8 cellular contexts compared by ENCODE assay signal in genomic region chr6:30489081-30490030, GRCh38. TPM values are rescaled to one million over a fixed set of nuclear protein-coding genes. Genes with fewer than 3 reads are reported as not detected.
DNase-seq lines count a peak whose midpoint lies in the region; ATAC-seq and TF ChIP-seq lines count a peak whose summit lies in the region.

Gene HLA-E (plus strand): TSS chr6:30489509. CDS start chr6:30489532, 23 bp downstream.

- no peaks in the 10 kb centered on the region for H3K9me3 Mint-ChIP-seq in T-cell

- H3K4me1 ChIP-seq in adrenal gland (replicated peaks in 1 of 2), result peaks cover 0 to 8% of the 10 kb centered on the region in 2 donors
- H3K4me1 ChIP-seq in heart right ventricle, result peaks cover 0 to 52% (median 24%) of the 10 kb centered on the region in 9 donors
- H3K4me1 ChIP-seq in upper lobe of left lung, result peaks cover 33 to 41% (median 39%) of the 10 kb centered on the region in 4 donors

- TF ChIP-seq CTCF in GM10248 (IDR thresholded peaks at IDR 0.05; ENCODE audit: control extremely low read depth, extremely low read depth, low read depth, missing control alignments) (no peak), adrenal gland (IDR thresholded peaks at IDR 0.05) (peak in 1 of 6 experiments; percentile 4), heart right ventricle (IDR thresholded peaks at IDR 0.05) (no peak), upper lobe of left lung (IDR thresholded peaks at IDR 0.05) (peak in 1 of 6 experiments; percentile 8)

- H3K36me3 Mint-ChIP-seq in T-cell, result peaks cover 43% of the 10 kb centered on the region

- H3K9me3 ChIP-seq in adrenal gland (replicated peaks in 1 of 3) (no peaks in the 10 kb centered on the region), heart right ventricle (no peaks in the 10 kb centered on the region), upper lobe of left lung (no peaks in the 10 kb centered on the region)

- POLR2A ChIA-PET in GM10248 (lab: Yijun Ruan, JAX), result interaction anchor here (0.8 to 2.4 kb wide), 3 partner anchors 27 to 152 kb away, joined by 3 to 9 read pairs (median 5); no protein-coding TSS in a partner anchor
- POLR2A ChIA-PET in T-cell (lab: Charles Lee), result interaction anchor here (0.6 to 1.3 kb wide), 3 partner anchors 27 to 1483 kb away, joined by 3 to 4 read pairs (median 3); partner anchors contain the start of gene DXO (in 1 of the 2)

- peaks cover 40 to 59% (median 56%) of the 10 kb centered on the region in 3 donors for H3K4me1 Mint-ChIP-seq in T-cell

- TF ChIP-seq POLR2A in adrenal gland (IDR thresholded peaks at IDR 0.05) (peak; percentile 98 to 99), upper lobe of left lung (IDR thresholded peaks at IDR 0.05) (peak; percentile 96 to 100 (median 98))

- H3K27ac ChIP-seq in adrenal gland (peak within 1 kb of the TSS; percentile 89 to 99 (median 98)), heart right ventricle (peak within 1 kb of the TSS; percentile 93 to 100 (median 98)), upper lobe of left lung (peak within 1 kb of the TSS; percentile 98 to 100 (median 98))

- H3K27ac Mint-ChIP-seq in T-cell, result peak within 1 kb of the TSS; percentile 98 to 99

- H3K36me3 ChIP-seq in adrenal gland (replicated peaks in 1 of 2), result peaks cover 0 to 39% of the 10 kb centered on the region in 2 donors
- peaks cover 0 to 44% (median 32%) of the 10 kb centered on the region in 9 donors for H3K36me3 ChIP-seq in heart right ventricle
- H3K36me3 ChIP-seq in upper lobe of left lung, result peaks cover 28 to 43% (median 38%) of the 10 kb centered on the region in 4 donors

- ATAC-seq in HG02588 (IDR thresholded peaks at IDR 0.05; ENCODE audit: unreplicated experiment) (peak; percentile 74), T-cell (replicated peaks in 1 of 4) (peak; percentile 78 to 84 (median 84)), heart right ventricle (peak; percentile 93 to 97 (median 96)), upper lobe of left lung (ENCODE audit: low FRiP score in 2 of 2) (peak; percentile 95 to 97)

- H3K4me3 ChIP-seq in adrenal gland, result peak within 1 kb of the TSS; percentile 23 to 93 (median 80)
- H3K4me3 ChIP-seq in heart right ventricle, result peak within 1 kb of the TSS; percentile 69 to 97 (median 88)
- H3K4me3 ChIP-seq in upper lobe of left lung, result peak within 1 kb of the TSS; percentile 73 to 90 (median 82)

- H3K27me3 ChIP-seq in adrenal gland (no peaks in the 10 kb centered on the region), heart right ventricle (peaks cover 0 to 11% (median 0%) of the 10 kb centered on the region in 7 donors), upper lobe of left lung (no peaks in the 10 kb centered on the region)

- peak in 3 of 4 donors; percentile 75 to 98 (median 79) for TF ChIP-seq EP300 in upper lobe of left lung (IDR thresholded peaks at IDR 0.05)

- DNase-seq in GM10248 (ENCODE audit: extremely low spot score) (peak; percentile 93), NCI-H1092 treated with DMSO at 0.1 percent for 48 hours (lab: John Stamatoyannopoulos, UW) (peak; percentile 6), T-cell (peak; percentile 69 to 95 (median 90)), adrenal gland (peak; percentile 92 to 99 (median 98)), heart right ventricle (peak; percentile 79 to 97), posterior cingulate gyrus (peak; percentile 59 to 96 (median 78)), upper lobe of left lung (peak; percentile 92 to 96)

- WGBS in adrenal gland, 4 donors, result 5 to 8% (median 6%) methylated on average over 35 to 69 of the region's 69 CpGs
- 5 to 6% methylated on average over 69 of the region's 69 CpGs for WGBS in heart right ventricle, 2 donors
- 7 to 15% methylated on average over 27 to 58 of the region's 69 CpGs for WGBS in upper lobe of left lung, 2 donors

- H3K4me3 Mint-ChIP-seq in T-cell, result peak within 1 kb of the TSS; percentile 98 to 99 (median 99)

- intact Hi-C loops in adrenal gland (cut with DNase I), result loop anchor here in 1 of 2 donors (5.0 kb wide), 1 partner anchor 108 kb away; no protein-coding TSS in a partner anchor
- intact Hi-C loops in heart right ventricle (cut with DNase I), result loop anchor here in 7 of 10 donors (1.0 to 10.0 kb wide), 7 partner anchors 27 to 235 kb away; partner anchors contain the start of genes DHX16 (in 4 of the 7) and TUBB (in 1 of the 7)
- intact Hi-C loops in posterior cingulate gyrus (cut with DNase I), result no loop called here

- H3K27me3 Mint-ChIP-seq in T-cell, result no peaks in the 10 kb centered on the region

- CTCF ChIA-PET in GM10248 (lab: Yijun Ruan, JAX), result interaction anchor here (1.3 to 5.9 kb wide), 3 partner anchors 36 to 56 kb away, joined by 4 to 43 read pairs (median 6); no protein-coding TSS in a partner anchor
- CTCF ChIA-PET in T-cell (lab: Charles Lee), result no interaction called here

RNA-seq across cellular contexts. Expression of gene HLA-E, which starts in this region (rescaled TPM):
- 1,000 to 10,000 TPM; 1,114 to 1,417 (median 1,253) TPM for total RNA-seq in T-cell
- total RNA-seq in adrenal gland, result 100 to 1,000 TPM; 289 to 667 (median 377) TPM
- polyA plus RNA-seq in adrenal gland, result 100 to 1,000 TPM; 126 to 285 (median 261) TPM
- total RNA-seq in heart right ventricle, result 100 to 1,000 TPM; 121 to 482 (median 155) TPM
- polyA plus RNA-seq in heart right ventricle, result 100 to 1,000 TPM; 232 to 263 TPM
- total RNA-seq in upper lobe of left lung, result 1,000 to 10,000 TPM in 2 of 6 donors, 100 to 1,000 TPM in 4; 553 to 1,296 (median 975) TPM

Comparison
In these comparisons a context has a peak if more than half of its experiments do, and no peak if none do; other contexts are left out.
1. Peak in every context shown above with its lines: DNase-seq, ATAC-seq, H3K4me3 ChIP-seq and H3K27ac ChIP-seq.
2. DNase-seq: peak in every context shown above with its lines; median percentile 98 in adrenal gland; 94 in upper lobe of left lung; 93 in GM10248; 90 in T-cell; 88 in heart right ventricle; 78 in posterior cingulate gyrus; 6 in NCI-H1092 treated with DMSO at 0.1 percent for 48 hours.